Comparison of ENCODE assay signal across 9 cellular contexts in genomic region chr6:143490244-143490643, GRCh38.
"Had no signal": no experiment of that assay in that cellular context is flagged by ENCODE, and none has a peak within 500 bp of the region (broad histone marks: within the 10 kb centered on the region; RNA-seq: fewer than 3 reads in every experiment).

No MANE protein-coding gene starts in this region.

- H3K9ac ChIP-seq: GM23248 had no signal

- H3K27ac ChIP-seq: GM23248 had no signal

- H3K4me3 Mint-ChIP-seq: HFFc6 had no signal

- DNase-seq: GM23248, GOT3, H7, HFFc6, KBM-7 had no signal

- H3K9me3 Mint-ChIP-seq: HFFc6, IgD-negative memory B cell had no signal

- H3K9me3 ChIP-seq: HAP-1 had no signal

- H3K27me3 Mint-ChIP-seq: IgD-negative memory B cell had no signal

- H3K4me1 ChIP-seq: HAP-1 had no signal

- H3K27ac Mint-ChIP-seq: HFFc6 had no signal

- H3K4me3 ChIP-seq: GM23248, HAP-1 had no signal

- H2AFZ ChIP-seq: GM23248 had no signal

- ATAC-seq: HCT116 had no signal

- FAIRE-seq: HTR-8/SVneo had no signal
